ENCODE assay signal across 8 cellular contexts in the genomic region with DNA sequence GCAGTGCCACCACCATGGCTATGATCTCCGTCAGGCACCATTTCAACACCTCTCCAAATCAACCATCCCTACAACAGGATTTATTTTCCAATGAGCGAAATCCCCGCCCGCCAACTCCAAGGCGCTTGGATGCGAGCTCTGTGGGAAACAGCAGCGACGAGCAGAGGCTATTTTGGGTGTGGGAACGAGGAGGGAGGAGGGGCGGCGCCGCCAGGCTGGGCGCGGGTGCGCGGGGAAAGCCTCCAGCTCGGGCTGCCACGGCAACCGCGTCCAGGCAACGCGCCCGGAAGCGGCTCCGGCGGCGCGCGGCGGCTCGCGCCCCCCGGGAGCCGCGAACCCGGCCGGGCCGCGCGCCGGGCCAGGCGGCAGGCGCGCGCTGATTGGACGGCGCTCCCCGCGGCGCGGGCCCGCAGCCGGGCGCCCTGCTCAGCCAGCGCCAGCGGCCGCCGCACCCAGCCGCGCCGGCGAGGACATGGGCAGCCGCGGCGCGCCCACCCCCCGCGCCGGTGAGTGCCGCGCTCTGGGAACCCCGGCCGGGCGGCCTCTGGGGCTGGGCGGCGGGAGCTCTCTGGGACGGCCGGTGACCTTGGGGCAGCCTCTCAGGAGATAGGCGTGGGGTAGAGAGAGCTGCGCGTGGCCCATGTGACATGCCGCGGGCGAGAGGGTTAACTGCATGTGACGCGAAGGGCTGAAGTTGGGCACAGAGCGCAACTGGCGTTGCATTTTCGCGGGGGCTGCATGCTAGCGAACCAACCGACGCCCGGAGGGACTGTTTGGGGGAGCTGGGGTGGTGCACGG.
DNase-seq lines count a peak whose midpoint lies in the region; ATAC-seq and TF ChIP-seq lines count a peak whose summit lies in the region.

A gene (plus strand): TSS at position 410 of the 798 bp plus-strand sequence. CDS start 20,441 bp downstream, outside the sequence.

- H3K27ac ChIP-seq in BLaER1 treated with 17β-estradiol and CSF1 and Interleukin-3, amounts not matched to agents 10 nM and 100 nM = peak within 1 kb of the TSS in 10 of 11 experiments; percentile 46 to 70 (median 66); a peak in 18 of 22 replicates
- H3K27ac ChIP-seq in muscle layer of duodenum (ENCODE audit: low read length) (no peak within 1 kb of the TSS), substantia nigra (ENCODE audit: low read depth, low read length, poor library complexity, severe bottlenecking) (peak within 1 kb of the TSS; percentile 33)

- H3K9me3 ChIP-seq in BLaER1 treated with 17β-estradiol and CSF1 and Interleukin-3, amounts not matched to agents 10 nM and 100 nM (replicated peaks in 1 of 11) = no peaks in the 10 kb centered on the region
- no peaks in the 10 kb centered on the region for H3K9me3 ChIP-seq in muscle layer of duodenum (ENCODE audit: control insufficient read depth in 1 of 2, low read length in 2 of 2)

- H3K27me3 ChIP-seq in BLaER1 treated with 17β-estradiol and CSF1 and Interleukin-3, amounts not matched to agents 10 nM and 100 nM = peaks cover 0 to 16% (median 0%) of the 10 kb centered on the region in 11 experiments; a peak in 6 of 22 replicates
- H3K27me3 ChIP-seq in muscle layer of duodenum (ENCODE audit: low read depth, low read length) = peaks cover 5% of the 10 kb centered on the region

- in situ Hi-C loops in GM18951 (cut with MboI; ENCODE audit: low sequenced_read_pairs, unreplicated experiment) = no loop called here

- peak; percentile 39 for DNase-seq in NCI-H345 treated with DMSO at 0.1 percent for 48 hours (lab: John Stamatoyannopoulos, UW; ENCODE audit: unreplicated experiment)
- peak; percentile 36 for DNase-seq in activated T-cell treated with anti-CD3 and anti-CD28 coated beads, Interleukin-2, amount 50 U/mL, for 1 hour
- DNase-seq in fibroblast of gingiva (ENCODE audit: low read depth) = peak; percentile 43
- DNase-seq in substantia nigra (lab: John Stamatoyannopoulos, UW) = peak in 47 of 49 donors; percentile 14 to 87 (median 69)

- H3K4me2 ChIP-seq in BLaER1 treated with 17β-estradiol and CSF1 and Interleukin-3, amounts not matched to agents 10 nM and 100 nM = peak within 1 kb of the TSS; percentile 84 to 100 (median 96)

- peak within 1 kb of the TSS; percentile 56 to 75 (median 66) for H3K4me3 ChIP-seq in BLaER1 treated with 17β-estradiol and CSF1 and Interleukin-3, amounts not matched to agents 10 nM and 100 nM
- peak within 1 kb of the TSS; percentile 63 to 70 for H3K4me3 ChIP-seq in muscle layer of duodenum (ENCODE audit: low read depth in 1 of 2, low read length in 2 of 2)

- peak; percentile 57 for TF ChIP-seq POLR2A in GM18951 (IDR thresholded peaks at IDR 0.05; ENCODE audit: extremely low read depth, insufficient read depth, insufficient read length)

- H3K36me3 ChIP-seq in BLaER1 treated with 17β-estradiol and CSF1 and Interleukin-3, amounts not matched to agents 10 nM and 100 nM = no peaks in the 10 kb centered on the region
- no peaks in the 10 kb centered on the region for H3K36me3 ChIP-seq in muscle layer of duodenum (ENCODE audit: control insufficient read depth in 1 of 2, insufficient read depth in 2 of 2, low read length in 2 of 2)

- H3K9ac ChIP-seq in BLaER1 treated with 17β-estradiol and CSF1 and Interleukin-3, amounts not matched to agents 10 nM and 100 nM = peak within 1 kb of the TSS; percentile 70 to 79 (median 77)

- H3K4me1 ChIP-seq in BLaER1 treated with 17β-estradiol and CSF1 and Interleukin-3, amounts not matched to agents 10 nM and 100 nM = peaks cover 14 to 29% (median 22%) of the 10 kb centered on the region in 10 experiments
- peaks cover 5 to 16% of the 10 kb centered on the region in 2 donors for H3K4me1 ChIP-seq in muscle layer of duodenum (ENCODE audit: control insufficient read depth in 1 of 2, insufficient read depth in 2 of 2, low read length in 2 of 2)

- H4K20me1 ChIP-seq in BLaER1 treated with 17β-estradiol and CSF1 and Interleukin-3, amounts not matched to agents 10 nM and 100 nM = no peaks in the 10 kb centered on the region; a peak in 1 of 22 replicates

- peak; percentile 74 for ATAC-seq in HG03108 (IDR thresholded peaks at IDR 0.05; ENCODE audit: unreplicated experiment)
